In the genomic region with DNA sequence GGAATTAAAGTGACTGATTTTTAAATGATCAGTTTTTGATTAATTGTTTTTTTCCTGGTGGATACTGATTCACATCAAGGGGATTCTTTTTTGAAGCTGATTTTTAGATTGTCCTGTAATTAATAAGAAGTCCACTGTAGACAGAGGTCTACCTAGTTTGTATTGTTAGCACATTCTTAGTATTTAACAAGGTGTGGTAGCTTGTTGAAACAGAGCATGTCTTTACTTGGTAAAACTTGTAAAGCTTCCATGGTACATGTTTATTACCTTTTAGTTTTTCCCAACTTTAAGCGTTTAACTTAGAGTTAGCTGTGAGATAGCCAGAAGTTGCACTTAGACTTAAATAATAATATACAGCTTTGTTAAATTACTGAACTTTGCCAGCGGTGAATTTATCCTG, we compare ENCODE assay signal across 8 cellular contexts. TPM values are rescaled to one million over a fixed set of nuclear protein-coding genes. Genes with fewer than 3 reads are reported as not detected.
DNase-seq lines count a peak whose midpoint lies in the region; ATAC-seq, FAIRE-seq and TF ChIP-seq lines count a peak whose summit lies in the region.

No MANE protein-coding gene starts in this region.

- peak overlapping the region; percentile 79 for H3K4me3 ChIP-seq in GM12864 (ENCODE audit: low read depth, low read length)
- H3K4me3 ChIP-seq in SJCRH30: peak overlapping the region; percentile 98
- H3K4me3 ChIP-seq in epithelial cell of proximal tubule (ENCODE audit: low read depth, low read length): peak overlapping the region; percentile 91
- H3K4me3 ChIP-seq in psoas muscle: peak overlapping the region; percentile 95
- H3K4me3 ChIP-seq in H7 (ENCODE audit: insufficient read depth, low read depth, low read length): no peak overlapping the region; the same call in 1 of the 2 replicates

- intact Hi-C loops in psoas muscle (cut with DNase I): loop anchor here in 1 of 2 donors (10.0 kb wide), 1 partner anchor 65 kb away; a partner anchor contains a TSS

- H3K9me3 ChIP-seq in SJCRH30 (replicated peaks) (no peaks in the 10 kb centered on the region), psoas muscle (no peaks in the 10 kb centered on the region)

- FAIRE-seq in GM12891 (lab: Jason Lieb, UNC): no peak

- DNase-seq in GM12864 (ENCODE audit: low read depth) (no peak), SJCRH30 (no peak), epithelial cell of proximal tubule (ENCODE audit: low read depth) (no peak), psoas muscle (no peak), H7 (no peak), hypothalamus (lab: John Stamatoyannopoulos, UW) (no peak), DMS 273 (lab: John Stamatoyannopoulos, UW; ENCODE audit: unreplicated experiment) (no peak), GM12891 (ENCODE audit: insufficient read length, low spot score) (no peak)

- H3K27ac ChIP-seq in SJCRH30 (no peak overlapping the region), psoas muscle (no peak overlapping the region)

- no peak for TF ChIP-seq CTCF in GM12864 (IDR thresholded peaks at IDR 0.05; ENCODE audit: low read depth, low read length, missing control alignments)
- no peak for TF ChIP-seq CTCF in epithelial cell of proximal tubule (conservative IDR thresholded peaks at IDR 0.05; ENCODE audit: low read depth, low read length)
- no peak for TF ChIP-seq CTCF in psoas muscle (IDR thresholded peaks at IDR 0.05)

- TF ChIP-seq POLR2A in GM12891 (IDR thresholded peaks at IDR 0.05; ENCODE audit: low read depth, low read length): no peak

- 77 to 83% (median 83%) methylated on average over 2 of the region's 2 CpGs for WGBS in psoas muscle, 3 donors

- ATAC-seq in psoas muscle: no peak

- peaks cover 52% of the 10 kb centered on the region for H3K36me3 ChIP-seq in SJCRH30
- H3K36me3 ChIP-seq in psoas muscle (ENCODE audit: insufficient read depth in 1 of 2, low read depth in 1 of 2): peaks cover 10 to 53% of the 10 kb centered on the region in 2 donors
- peaks cover 23% of the 10 kb centered on the region for H3K36me3 ChIP-seq in H7 (replicated peaks; ENCODE audit: control insufficient read depth, insufficient read depth, low read length)

- H3K4me1 ChIP-seq in SJCRH30 (peaks cover 9% of the 10 kb centered on the region), psoas muscle (peaks cover 30% of the 10 kb centered on the region)

- H3K27me3 ChIP-seq in SJCRH30 (no peaks in the 10 kb centered on the region), psoas muscle (ENCODE audit: insufficient read depth in 3 of 3, low read length in 2 of 3) (no peaks in the 10 kb centered on the region), H7 (ENCODE audit: control insufficient read depth, insufficient read depth, low read length) (no peaks in the 10 kb centered on the region)

TF ChIP-seq in GM12891, 5 proteins besides CTCF, POLR2A, EP300 and RAD21:
- TF ChIP-seq TAF1 (IDR thresholded peaks at IDR 0.05; ENCODE audit: low read depth, low read length): no peak
- no peak for TF ChIP-seq POLR2AphosphoS5 (IDR thresholded peaks at IDR 0.05; ENCODE audit: low read depth, low read length)
- no peak for TF ChIP-seq SPI1 (IDR thresholded peaks at IDR 0.05; ENCODE audit: low read depth, low read length)
- no peak for TF ChIP-seq PAX5 (IDR thresholded peaks at IDR 0.05; ENCODE audit: insufficient read depth, low read length, severe bottlenecking)
- no peak for TF ChIP-seq POU2F2 (IDR thresholded peaks at IDR 0.05; ENCODE audit: low read depth, low read length)

RNA-seq across cellular contexts. Expression of a gene that starts 1.5 kb away (rescaled TPM):
- 1,145 and 1,184 TPM in 2 replicates for total RNA-seq in SJCRH30 (2014; rRNA removed; shearing (Covaris generic))
- total RNA-seq in epithelial cell of proximal tubule: 731 and 741 TPM in 2 replicates
- 100 to 1,000 TPM; 451 to 591 (median 525) TPM for total RNA-seq in psoas muscle
- 1,000 to 10,000 TPM in 1 of 3 donors, 100 to 1,000 TPM in 2; 664 to 1,021 (median 727) TPM for polyA plus RNA-seq in psoas muscle
- total RNA-seq in H7 (2014; rRNA removed; shearing (Covaris generic)): 347 and 420 TPM in 2 replicates
- 946 TPM for polyA plus RNA-seq in GM12891 (2012; ENCODE audit: low read depth, missing spikeins)

RNA-seq across cellular contexts. Expression of a gene that starts 51.2 kb away (rescaled TPM):
- total RNA-seq in SJCRH30 (2014; rRNA removed; shearing (Covaris generic)): 10.5 and 10.9 TPM in 2 replicates
- total RNA-seq in epithelial cell of proximal tubule (26.8 and 30.0 TPM in 2 replicates), psoas muscle (under 1 TPM in 3 of 4 donors, not detected in 1; 0.36 to 0.94 (median 0.71) TPM)
- polyA plus RNA-seq in psoas muscle: under 1 TPM; 0.15 to 0.29 (median 0.17) TPM
- total RNA-seq in H7 (2014; rRNA removed; shearing (Covaris generic)): 2.5 and 2.6 TPM in 2 replicates
- polyA plus RNA-seq in GM12891 (2012; ENCODE audit: low read depth, missing spikeins): 0.04 TPM
